ENCODE assay signal across 21 cellular contexts in genomic region chr1:30721311-30722174, GRCh38. TPM values are rescaled to one million over a fixed set of nuclear protein-coding genes. Genes with fewer than 3 reads are reported as not detected.
DNase-seq lines count a peak whose midpoint lies in the region; ATAC-seq and TF ChIP-seq lines count a peak whose summit lies in the region.
"Had no signal": no experiment of that assay in that cellular context is flagged by ENCODE, and none has a peak within 500 bp of the region (broad histone marks: within the 10 kb centered on the region; RNA-seq: fewer than 3 reads in every experiment).

No MANE protein-coding gene starts in this region.

- H3F3A ChIP-seq in neural progenitor cell (ENCODE audit: low read depth), result peaks cover 4% of the 10 kb centered on the region

- H3K27me3 ChIP-seq in BE2C (no peaks in the 10 kb centered on the region), neural progenitor cell (peaks cover 5% of the 10 kb centered on the region), dorsolateral prefrontal cortex (no peaks in the 10 kb centered on the region)
- H3K27me3 ChIP-seq: colonic mucosa, heart left ventricle, left lung, vagina had no signal

- H3K4me3 Mint-ChIP-seq in chondrocyte (ENCODE audit: unreplicated experiment), result no peak overlapping the region
- H3K4me3 Mint-ChIP-seq in neural progenitor cell, result no peak overlapping the region
- H3K4me3 Mint-ChIP-seq: activated naive CD8-positive, alpha-beta T cell treated with anti-CD3 and anti-CD28 coated beads, Interleukin-2, amount 10 ng/mL, durations not matched to agents 7 days and 5 days had no signal

- H4K20me1 ChIP-seq in neural progenitor cell (ENCODE audit: low read depth), result no peaks in the 10 kb centered on the region

- H3K36me3 Mint-ChIP-seq in chondrocyte (ENCODE audit: low read depth) (peaks cover 4% of the 10 kb centered on the region), neural progenitor cell (peaks cover 2% of the 10 kb centered on the region)
- H3K36me3 Mint-ChIP-seq: activated naive CD8-positive, alpha-beta T cell treated with anti-CD3 and anti-CD28 coated beads, Interleukin-2, amount 10 ng/mL, durations not matched to agents 7 days and 5 days had no signal

- H3K4me1 Mint-ChIP-seq in chondrocyte (ENCODE audit: low read depth) (peaks cover 9% of the 10 kb centered on the region), neural progenitor cell (peaks cover 19% of the 10 kb centered on the region)

- H3K9ac ChIP-seq in neural progenitor cell, result no peak overlapping the region

- H3K27ac Mint-ChIP-seq in chondrocyte (ENCODE audit: unreplicated experiment) (no peak overlapping the region), neural progenitor cell (peak overlapping the region; percentile 86)
- H3K27ac Mint-ChIP-seq: activated naive CD8-positive, alpha-beta T cell treated with anti-CD3 and anti-CD28 coated beads, Interleukin-2, amount 10 ng/mL, durations not matched to agents 7 days and 5 days had no signal

- no peak overlapping the region for H3K4me2 ChIP-seq in neural progenitor cell

- DNase-seq in BE2C (no peak), chondrocyte (ENCODE audit: low spot score) (no peak), neural progenitor cell (ENCODE audit: low spot score) (no peak), NCI-H146 treated with DMSO at 0.1 percent for 48 hours (lab: John Stamatoyannopoulos, UW; ENCODE audit: unreplicated experiment) (no peak), dorsolateral prefrontal cortex (no peak)
- no peak for DNase-seq in activated effector memory CD4-positive, alpha-beta T cell treated with anti-CD3 and anti-CD28 coated beads, Interleukin-2, amount 50 U/mL, for 16 hours
- DNase-seq: activated CD4-positive, alpha-beta T cell treated with anti-CD3 and anti-CD28 coated beads for 48 hours; activated naive CD8-positive, alpha-beta T cell treated with anti-CD3 and anti-CD28 coated beads, Interleukin-2, amount 10 ng/mL, durations not matched to agents 7 days and 5 days; CD4-positive, CD25-positive, alpha-beta regulatory T cell; NCI-H2081 treated with DMSO at 0.1 percent for 48 hours; NCI-H510A treated with DMSO at 0.1 percent for 48 hours; stimulated activated CD4-positive, alpha-beta T cell treated with anti-CD3 and anti-CD28 coated beads, Interleukin-4, amount 100 ng/mL, for 4 hours had no signal

- no peak for ATAC-seq in HG03039 (IDR thresholded peaks at IDR 0.05; ENCODE audit: unreplicated experiment)
- ATAC-seq: heart left ventricle, left lung, mucosa of descending colon, Right ventricle myocardium inferior had no signal

- H3K4me1 ChIP-seq in BE2C, result no peaks in the 10 kb centered on the region; the same call in 1 of the 2 replicates
- H3K4me1 ChIP-seq in neural progenitor cell, result peaks cover 2% of the 10 kb centered on the region

- H3K36me3 ChIP-seq in BE2C, result no peaks in the 10 kb centered on the region
- no peaks in the 10 kb centered on the region for H3K36me3 ChIP-seq in neural progenitor cell
- H3K36me3 ChIP-seq: colonic mucosa, HAP-1 had no signal

- H3K9me3 Mint-ChIP-seq in chondrocyte (ENCODE audit: low read depth) (no peaks in the 10 kb centered on the region), neural progenitor cell (peaks cover 6% of the 10 kb centered on the region)
- H3K9me3 Mint-ChIP-seq: activated naive CD8-positive, alpha-beta T cell treated with anti-CD3 and anti-CD28 coated beads, Interleukin-2, amount 10 ng/mL, durations not matched to agents 7 days and 5 days; CD4-positive, CD25-positive, alpha-beta regulatory T cell had no signal

- H3K9me3 ChIP-seq in BE2C (no peaks in the 10 kb centered on the region), neural progenitor cell (ENCODE audit: low read depth) (no peaks in the 10 kb centered on the region)
- H3K9me3 ChIP-seq: colonic mucosa, HAP-1, heart left ventricle, left lung, mucosa of descending colon, vagina had no signal

- H2AFZ ChIP-seq in neural progenitor cell (replicated peaks), result no peak overlapping the region

- H3K27me3 Mint-ChIP-seq in chondrocyte (ENCODE audit: low read depth) (no peaks in the 10 kb centered on the region), neural progenitor cell (ENCODE audit: insufficient read depth, low read depth) (peaks cover 19% of the 10 kb centered on the region)
- H3K27me3 Mint-ChIP-seq: activated naive CD8-positive, alpha-beta T cell treated with anti-CD3 and anti-CD28 coated beads, Interleukin-2, amount 10 ng/mL, durations not matched to agents 7 days and 5 days; CD4-positive, CD25-positive, alpha-beta regulatory T cell had no signal

- no peak overlapping the region for H3K27ac ChIP-seq in neural progenitor cell
- peak overlapping the region in 27 of 59 donors; percentile 1 to 100 (median 57) for H3K27ac ChIP-seq in dorsolateral prefrontal cortex
- H3K27ac ChIP-seq: colonic mucosa, heart left ventricle, left lung, vagina had no signal

- intact Hi-C loops in dorsolateral prefrontal cortex (cut with DNase I), result no loop called here

- H3K4me3 ChIP-seq in BE2C (ENCODE audit: low read depth, low read length) (no peak overlapping the region), neural progenitor cell (no peak overlapping the region), dorsolateral prefrontal cortex (no peak overlapping the region)
- H3K4me3 ChIP-seq: colonic mucosa, HAP-1, heart left ventricle, left lung, mucosa of descending colon, vagina had no signal

- H3K79me2 ChIP-seq in neural progenitor cell (ENCODE audit: low read depth), result no peaks in the 10 kb centered on the region

- TF ChIP-seq CTCF in BE2C (IDR thresholded peaks at IDR 0.05; ENCODE audit: low read depth, low read length) (peak; percentile 18), GM12872 (IDR thresholded peaks at IDR 0.05; ENCODE audit: insufficient read depth, low read depth, low read length) (0 out of 3 replicates have a peak, but pooled peaks have one; percentile 12), chondrocyte (IDR thresholded peaks at IDR 0.05) (peak; percentile 10), neural progenitor cell (IDR thresholded peaks at IDR 0.05) (no peak), dorsolateral prefrontal cortex (IDR thresholded peaks at IDR 0.05 in 54 of 56, conservative IDR thresholded peaks at IDR 0.05 in 2 of 56; ENCODE audit: low read depth in 1 of 56, partially characterized antibody in 56 of 56) (peak in 1 of 56 donors; percentile 7)

RNA-seq across cellular contexts. Expression of gene MATN1, which starts 1.8 kb away (rescaled TPM):
- polyA plus RNA-seq in BE2C (2012; ENCODE audit: insufficient read depth, insufficient read length, low read depth), result not detected
- total RNA-seq in chondrocyte (0.19 to 0.82 TPM (median 0.47 TPM) in 3 replicates), neural progenitor cell (ENCODE audit: low replicate concordance) (0.09 TPM in 1 of 2 replicates, not detected in the other), dorsolateral prefrontal cortex (1 to 10 TPM in 16 of 120 experiments, under 1 TPM in 94, not detected in 10; 0.11 to 2.4 (median 0.50) TPM)
- total RNA-seq: colonic mucosa, Right ventricle myocardium inferior had no signal
- polyA plus RNA-seq: CD4-positive, CD25-positive, alpha-beta regulatory T cell; heart left ventricle had no signal

RNA-seq across cellular contexts. Expression of gene LAPTM5, which starts 36.0 kb away (rescaled TPM):
- polyA plus RNA-seq in BE2C (2012; ENCODE audit: insufficient read depth, insufficient read length, low read depth), result 0.77 TPM
- 0.15 to 0.17 TPM in 2 of 3 replicates, not detected in the other for total RNA-seq in chondrocyte
- not detected in 2 replicates for total RNA-seq in neural progenitor cell (ENCODE audit: low replicate concordance)
- total RNA-seq in dorsolateral prefrontal cortex, result 100 to 1,000 TPM in 2 of 120 experiments, 10 to 100 TPM in 116, 1 to 10 TPM in 2; 8.8 to 116 (median 32.9) TPM
